ENCODE assay signal across 1 cellular context in the genomic region with DNA sequence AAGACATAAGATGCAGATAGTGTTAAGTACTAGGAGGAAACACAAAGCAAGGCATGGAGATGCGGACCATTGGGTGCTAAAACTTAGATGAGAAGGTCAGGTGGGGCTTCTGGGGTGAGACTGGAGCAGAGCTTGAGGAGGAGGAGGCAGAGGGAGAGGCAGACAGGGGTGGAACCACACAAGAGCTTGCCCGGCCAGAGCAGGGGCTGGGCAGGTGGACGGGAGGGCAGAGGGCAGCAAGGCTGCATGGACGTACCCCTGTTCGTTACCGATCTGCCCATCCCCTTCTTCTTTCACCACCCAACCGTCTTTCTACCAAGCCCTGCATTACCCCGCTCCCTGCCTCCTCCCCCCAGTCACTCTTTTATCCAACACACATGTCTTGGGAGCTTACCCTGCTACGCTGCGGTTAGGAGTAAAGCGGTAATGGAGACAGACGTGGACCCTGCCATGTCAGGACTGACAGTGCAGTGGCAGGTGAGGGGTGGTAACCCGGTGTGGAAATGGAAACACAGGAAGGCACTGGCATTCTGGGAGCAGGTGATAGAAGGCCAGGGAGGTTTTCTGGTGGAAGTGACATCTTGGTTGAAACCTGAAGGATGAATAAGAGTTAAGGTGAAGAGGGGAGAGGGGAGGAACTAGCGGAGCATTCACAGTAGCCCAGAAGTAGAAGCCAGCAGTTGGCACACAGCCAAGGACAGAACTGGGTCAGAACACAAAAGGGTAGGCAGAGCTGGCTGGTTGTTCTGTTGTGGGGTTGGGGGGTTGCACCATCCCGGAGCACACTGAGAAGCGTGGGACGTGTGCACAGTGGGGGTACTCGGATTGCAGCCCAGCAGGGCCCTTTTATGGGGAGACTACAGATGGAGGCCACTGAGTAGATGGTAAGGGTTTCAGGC.
TF ChIP-seq lines count a peak whose summit lies in the region.

No MANE protein-coding gene starts in this region.

TF ChIP-seq in HEK293T, 16 proteins besides CTCF, POLR2A, EP300 and RAD21 (continued from another document):
- no peak for TF ChIP-seq TARDBP (IDR thresholded peaks at IDR 0.05)
- no peak for TF ChIP-seq FOXM1 (IDR thresholded peaks at IDR 0.05; ENCODE audit: borderline replicate concordance)
- no peak for TF ChIP-seq FOXA1 (IDR thresholded peaks at IDR 0.05)
TF ChIP-seq in HEK293T: peak in this region for 0.
